In the genomic region with DNA sequence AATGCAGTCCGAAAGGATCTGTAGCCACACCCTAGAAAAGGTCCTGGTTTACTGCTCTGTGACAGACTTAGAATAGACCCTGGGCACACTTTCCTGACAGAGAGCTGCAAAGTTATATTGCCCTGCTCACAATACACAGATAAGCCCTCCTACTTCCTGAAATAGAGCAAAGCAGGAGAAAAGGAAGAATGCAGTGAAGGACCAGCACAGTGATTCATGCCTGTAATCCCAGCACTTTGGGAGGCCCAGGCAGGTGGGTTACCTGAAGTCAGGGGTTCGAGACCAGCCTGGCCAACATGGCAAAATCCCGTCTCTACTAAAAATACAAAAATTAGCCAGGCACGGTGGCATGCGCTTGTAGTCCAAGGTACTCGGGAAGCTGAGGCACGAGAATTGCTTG, we compare ENCODE assay signal across 10 cellular contexts. TPM values are rescaled to one million over a fixed set of nuclear protein-coding genes. Genes with fewer than 3 reads are reported as not detected.
A peak's percentile ranks its signal among the peaks of the same experiment; 100 is the strongest.
DNase-seq lines count a peak whose midpoint lies in the region; ATAC-seq and TF ChIP-seq lines count a peak whose summit lies in the region.
"Had no signal": no experiment of that assay in that cellular context is flagged by ENCODE, and none has a peak within 500 bp of the region (broad histone marks: within the 10 kb centered on the region; RNA-seq: fewer than 3 reads in every experiment).

No MANE protein-coding gene starts in this region.

- no peak for ATAC-seq in HG03139 (IDR thresholded peaks at IDR 0.05; ENCODE audit: unreplicated experiment)
- ATAC-seq: PC-3 had no signal

- H3K27me3 Mint-ChIP-seq in CD8-positive, alpha-beta memory T cell, result no peaks in the 10 kb centered on the region
- H3K27me3 Mint-ChIP-seq in activated T-helper 1 cell treated with anti-CD3 and anti-CD28 coated beads, Interleukin-12 subunit alpha, Interleukin-12 subunit beta, Interleukin-2, Interleukin-4 antibody, amounts not matched to agents 30 ng/mL and 10 ng/mL and 1 ng/mL, durations not matched to agents 14 hours and 24 hours and 36 hours (ENCODE audit: insufficient read depth), result no peaks in the 10 kb centered on the region
- no peaks in the 10 kb centered on the region for H3K27me3 Mint-ChIP-seq in nephron (ENCODE audit: low read depth)

- H3K4me3 Mint-ChIP-seq in CD8-positive, alpha-beta memory T cell, result peak overlapping the region in 4 of 7 donors; percentile 33 to 97 (median 66)
- H3K4me3 Mint-ChIP-seq in activated T-helper 1 cell treated with anti-CD3 and anti-CD28 coated beads, Interleukin-12 subunit alpha, Interleukin-12 subunit beta, Interleukin-2, Interleukin-4 antibody, amounts not matched to agents 30 ng/mL and 10 ng/mL and 1 ng/mL, durations not matched to agents 14 hours and 24 hours and 36 hours, result peak overlapping the region; percentile 98
- H3K4me3 Mint-ChIP-seq in nephron, result peak overlapping the region; percentile 97 to 100 (median 99)

- no peak overlapping the region for H3K27ac ChIP-seq in CD8-positive, alpha-beta memory T cell (ENCODE audit: low read depth, low read length)
- peak overlapping the region; percentile 94 for H3K27ac ChIP-seq in Karpas-422 (ENCODE audit: low read length)

- H3K4me2 ChIP-seq in Karpas-422 (ENCODE audit: low read depth, low read length, poor library complexity, severe bottlenecking), result peak overlapping the region; percentile 94

- peaks cover 35 to 50% (median 39%) of the 10 kb centered on the region in 3 donors for H3K4me1 Mint-ChIP-seq in CD8-positive, alpha-beta memory T cell
- H3K4me1 Mint-ChIP-seq in activated T-helper 1 cell treated with anti-CD3 and anti-CD28 coated beads, Interleukin-12 subunit alpha, Interleukin-12 subunit beta, Interleukin-2, Interleukin-4 antibody, amounts not matched to agents 30 ng/mL and 10 ng/mL and 1 ng/mL, durations not matched to agents 14 hours and 24 hours and 36 hours (ENCODE audit: low read depth), result peaks cover 45% of the 10 kb centered on the region
- peaks cover 32% of the 10 kb centered on the region for H3K4me1 Mint-ChIP-seq in nephron

- peaks cover 0 to 36% (median 7%) of the 10 kb centered on the region in 3 donors for H3K36me3 Mint-ChIP-seq in CD8-positive, alpha-beta memory T cell
- H3K36me3 Mint-ChIP-seq in activated T-helper 1 cell treated with anti-CD3 and anti-CD28 coated beads, Interleukin-12 subunit alpha, Interleukin-12 subunit beta, Interleukin-2, Interleukin-4 antibody, amounts not matched to agents 30 ng/mL and 10 ng/mL and 1 ng/mL, durations not matched to agents 14 hours and 24 hours and 36 hours (ENCODE audit: low read depth), result peaks cover 19% of the 10 kb centered on the region
- H3K36me3 Mint-ChIP-seq in nephron (ENCODE audit: low read depth), result peaks cover 11% of the 10 kb centered on the region

- no peak for DNase-seq in CD8-positive, alpha-beta memory T cell
- DNase-seq in Karpas-422, result no peak
- no peak for DNase-seq in activated T-helper 1 cell treated with anti-CD3 and anti-CD28 coated beads, Interleukin-12 subunit alpha, Interleukin-12 subunit beta, Interleukin-2, Interleukin-4 antibody, amounts not matched to agents 30 ng/mL and 10 ng/mL and 1 ng/mL, durations not matched to agents 14 hours and 24 hours and 36 hours (ENCODE audit: low spot score)
- DNase-seq in NCI-H526 (lab: John Stamatoyannopoulos, UW), result no peak
- no peak for DNase-seq in NCI-H2196 treated with DMSO at 0.1 percent for 48 hours (lab: John Stamatoyannopoulos, UW; ENCODE audit: unreplicated experiment)
- DNase-seq: NCI-H2107; PC-3; stimulated activated naive CD4-positive, alpha-beta T cell had no signal

- H3K27me3 ChIP-seq in CD8-positive, alpha-beta memory T cell (ENCODE audit: insufficient read depth, low read length, poor library complexity, severe bottlenecking), result no peaks in the 10 kb centered on the region
- no peaks in the 10 kb centered on the region for H3K27me3 ChIP-seq in Karpas-422 (ENCODE audit: low read length)

- H3K79me2 ChIP-seq in Karpas-422 (ENCODE audit: low read length), result peaks cover 33% of the 10 kb centered on the region

- CTCF ChIA-PET in CD8-positive, alpha-beta memory T cell (lab: Charles Lee), result interaction anchor here (2.1 to 5.5 kb wide), 2 partner anchors 23 to 26 kb away, joined by 11 to 31 read pairs; no protein-coding TSS in a partner anchor

- H3K4me1 ChIP-seq in CD8-positive, alpha-beta memory T cell (ENCODE audit: insufficient read depth, low read length), result peaks cover 29% of the 10 kb centered on the region
- peaks cover 53% of the 10 kb centered on the region for H3K4me1 ChIP-seq in Karpas-422 (ENCODE audit: low read length)

- H3K9me3 Mint-ChIP-seq in CD8-positive, alpha-beta memory T cell, result no peaks in the 10 kb centered on the region
- H3K9me3 Mint-ChIP-seq in activated T-helper 1 cell treated with anti-CD3 and anti-CD28 coated beads, Interleukin-12 subunit alpha, Interleukin-12 subunit beta, Interleukin-2, Interleukin-4 antibody, amounts not matched to agents 30 ng/mL and 10 ng/mL and 1 ng/mL, durations not matched to agents 14 hours and 24 hours and 36 hours, result no peaks in the 10 kb centered on the region
- H3K9me3 Mint-ChIP-seq in nephron, result no peaks in the 10 kb centered on the region

- H2AFZ ChIP-seq in Karpas-422 (ENCODE audit: low read length), result no peak overlapping the region

- H3K9ac ChIP-seq in Karpas-422 (ENCODE audit: low read length), result peak overlapping the region; percentile 96

- no peak for TF ChIP-seq CTCF in nephron (IDR thresholded peaks at IDR 0.05; ENCODE audit: unreplicated experiment in 3 of 3)

- H3K9me3 ChIP-seq in CD8-positive, alpha-beta memory T cell (ENCODE audit: low read length), result no peaks in the 10 kb centered on the region
- H3K9me3 ChIP-seq in Karpas-422 (ENCODE audit: low read length), result no peaks in the 10 kb centered on the region

- no peaks in the 10 kb centered on the region for H3K9me2 ChIP-seq in Karpas-422 (replicated peaks; ENCODE audit: insufficient read depth, low read length)

- 0 out of 2 replicates have a peak, but pooled peaks cover 5% of the 10 kb centered on the region for H4K20me1 ChIP-seq in Karpas-422 (ENCODE audit: insufficient read depth, low read depth, low read length)

- intact Hi-C loops in activated T-helper 1 cell treated with anti-CD3 and anti-CD28 coated beads, Interleukin-12 subunit alpha, Interleukin-12 subunit beta, Interleukin-2, Interleukin-4 antibody, amounts not matched to agents 30 ng/mL and 10 ng/mL and 1 ng/mL, durations not matched to agents 14 hours and 24 hours and 36 hours (cut with micrococcal nuclease), result no loop called here

- POLR2A ChIA-PET in CD8-positive, alpha-beta memory T cell (lab: Charles Lee), result interaction anchor here (3.7 kb wide), 1 partner anchor 70 kb away, joined by 27 read pairs; a partner anchor contains a TSS

- H3K27ac Mint-ChIP-seq in CD8-positive, alpha-beta memory T cell, result peak overlapping the region in 6 of 8 donors; percentile 11 to 82 (median 50)
- no peak overlapping the region for H3K27ac Mint-ChIP-seq in activated T-helper 1 cell treated with anti-CD3 and anti-CD28 coated beads, Interleukin-12 subunit alpha, Interleukin-12 subunit beta, Interleukin-2, Interleukin-4 antibody, amounts not matched to agents 30 ng/mL and 10 ng/mL and 1 ng/mL, durations not matched to agents 14 hours and 24 hours and 36 hours
- peak overlapping the region in 1 of 3 experiments; percentile 59 for H3K27ac Mint-ChIP-seq in nephron

- H3K4me3 ChIP-seq in CD8-positive, alpha-beta memory T cell (ENCODE audit: low read length), result no peak overlapping the region
- H3K4me3 ChIP-seq in Karpas-422 (ENCODE audit: low read length), result peak overlapping the region; percentile 87; the same call in 1 of the 2 replicates

- H3K36me3 ChIP-seq in CD8-positive, alpha-beta memory T cell (ENCODE audit: insufficient read depth, low read length), result peaks cover 5% of the 10 kb centered on the region
- H3K36me3 ChIP-seq in Karpas-422 (ENCODE audit: insufficient read depth, low read length), result peaks cover 13% of the 10 kb centered on the region

RNA-seq across cellular contexts. Expression of a gene that starts 2.1 kb away (rescaled TPM):
- total RNA-seq in CD8-positive, alpha-beta memory T cell, result 10 to 100 TPM; 53.0 to 53.7 TPM
- polyA plus RNA-seq in CD8-positive, alpha-beta memory T cell, result 62.1 TPM
- 43.8 and 51.3 TPM in 2 replicates for total RNA-seq in Karpas-422 (2014; rRNA removed; shearing (Covaris generic); ENCODE audit: low replicate concordance)
- 38.1 and 42.3 TPM in 2 replicates for total RNA-seq in activated T-helper 1 cell treated with anti-CD3 and anti-CD28 coated beads, Interleukin-12 subunit alpha, Interleukin-12 subunit beta, Interleukin-2, Interleukin-4 antibody, amounts not matched to agents 30 ng/mL and 10 ng/mL and 1 ng/mL, durations not matched to agents 14 hours and 24 hours and 36 hours

RNA-seq across cellular contexts. Expression of a gene that starts 2.6 kb away (rescaled TPM):
- total RNA-seq in CD8-positive, alpha-beta memory T cell, result 10 to 100 TPM; 74.4 to 75.1 TPM
- polyA plus RNA-seq in CD8-positive, alpha-beta memory T cell, result 54.3 TPM
- total RNA-seq in Karpas-422 (2014; rRNA removed; shearing (Covaris generic); ENCODE audit: low replicate concordance), result 27.2 and 70.3 TPM in 2 replicates
- 68.4 and 71.7 TPM in 2 replicates for total RNA-seq in activated T-helper 1 cell treated with anti-CD3 and anti-CD28 coated beads, Interleukin-12 subunit alpha, Interleukin-12 subunit beta, Interleukin-2, Interleukin-4 antibody, amounts not matched to agents 30 ng/mL and 10 ng/mL and 1 ng/mL, durations not matched to agents 14 hours and 24 hours and 36 hours

RNA-seq across cellular contexts. Expression of a gene that starts 26.5 kb away (rescaled TPM):
- 10 to 100 TPM; 66.8 to 72.4 TPM for total RNA-seq in CD8-positive, alpha-beta memory T cell
- polyA plus RNA-seq in CD8-positive, alpha-beta memory T cell, result 31.8 TPM
- total RNA-seq in Karpas-422 (2014; rRNA removed; shearing (Covaris generic); ENCODE audit: low replicate concordance), result 72.6 and 92.4 TPM in 2 replicates
- 71.2 and 78.2 TPM in 2 replicates for total RNA-seq in activated T-helper 1 cell treated with anti-CD3 and anti-CD28 coated beads, Interleukin-12 subunit alpha, Interleukin-12 subunit beta, Interleukin-2, Interleukin-4 antibody, amounts not matched to agents 30 ng/mL and 10 ng/mL and 1 ng/mL, durations not matched to agents 14 hours and 24 hours and 36 hours

RNA-seq across cellular contexts. Expression of a gene that starts 26.6 kb away (rescaled TPM):
- total RNA-seq in CD8-positive, alpha-beta memory T cell, result 100 to 1,000 TPM; 302 to 307 TPM
- polyA plus RNA-seq in CD8-positive, alpha-beta memory T cell, result 120 TPM
- total RNA-seq in Karpas-422 (2014; rRNA removed; shearing (Covaris generic); ENCODE audit: low replicate concordance), result 100 and 163 TPM in 2 replicates
- total RNA-seq in activated T-helper 1 cell treated with anti-CD3 and anti-CD28 coated beads, Interleukin-12 subunit alpha, Interleukin-12 subunit beta, Interleukin-2, Interleukin-4 antibody, amounts not matched to agents 30 ng/mL and 10 ng/mL and 1 ng/mL, durations not matched to agents 14 hours and 24 hours and 36 hours, result 259 and 270 TPM in 2 replicates

RNA-seq across cellular contexts. Expression of a gene that starts 32.8 kb away (rescaled TPM):
- total RNA-seq in CD8-positive, alpha-beta memory T cell, result 10 to 100 TPM; 16.8 to 17.5 TPM
- polyA plus RNA-seq in CD8-positive, alpha-beta memory T cell, result 53.2 TPM
- total RNA-seq in Karpas-422 (2014; rRNA removed; shearing (Covaris generic); ENCODE audit: low replicate concordance), result 33.1 and 54.9 TPM in 2 replicates
- 18.8 and 20.2 TPM in 2 replicates for total RNA-seq in activated T-helper 1 cell treated with anti-CD3 and anti-CD28 coated beads, Interleukin-12 subunit alpha, Interleukin-12 subunit beta, Interleukin-2, Interleukin-4 antibody, amounts not matched to agents 30 ng/mL and 10 ng/mL and 1 ng/mL, durations not matched to agents 14 hours and 24 hours and 36 hours
